Comparison of ENCODE assay signal across 8 cellular contexts in the genomic region with DNA sequence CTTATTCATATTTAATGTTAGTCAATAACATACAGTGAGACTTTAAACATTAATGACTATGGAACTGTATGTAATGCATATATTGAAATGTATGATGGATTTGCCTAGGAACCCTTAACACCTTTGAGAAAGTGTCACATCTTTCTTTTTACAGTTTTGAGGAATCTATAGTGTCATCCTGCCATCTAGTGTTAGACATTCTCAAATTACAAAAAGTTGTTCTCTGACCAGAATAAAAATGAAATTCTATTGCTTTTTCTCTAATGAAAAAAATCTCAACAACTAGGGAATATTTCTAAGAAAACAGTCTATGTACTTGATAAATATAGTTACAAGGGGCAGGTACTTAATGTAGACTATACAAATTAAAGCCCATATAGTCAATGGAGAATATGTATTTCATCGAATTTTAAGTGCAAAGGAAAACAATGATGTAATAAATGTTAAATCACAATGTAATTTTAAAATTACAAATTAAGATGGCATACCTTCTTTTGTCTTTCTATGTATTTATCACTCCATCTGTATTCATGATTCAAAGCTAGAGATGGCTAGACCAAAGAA. TPM values are rescaled to one million over a fixed set of nuclear protein-coding genes. Genes with fewer than 3 reads are reported as not detected.
DNase-seq lines count a peak whose midpoint lies in the region; ATAC-seq and TF ChIP-seq lines count a peak whose summit lies in the region.

No MANE protein-coding gene starts in this region.

- ATAC-seq in GM19324 (IDR thresholded peaks at IDR 0.05; ENCODE audit: low FRiP score, unreplicated experiment) (no peak), GM21576 (IDR thresholded peaks at IDR 0.05; ENCODE audit: unreplicated experiment) (no peak)

- no peaks in the 10 kb centered on the region for H3K27me3 ChIP-seq in ascending aorta

- no peaks in the 10 kb centered on the region for H3K9me3 ChIP-seq in ascending aorta

- no peak overlapping the region for H3K27ac ChIP-seq in ascending aorta

- TF ChIP-seq CTCF in LNCAP (IDR thresholded peaks at IDR 0.05) (peak; percentile 45), ascending aorta (IDR thresholded peaks at IDR 0.05) (peak; percentile 16 to 53 (median 42))

- DNase-seq in DMS53 treated with DMSO at 0.1 percent for 48 hours (lab: John Stamatoyannopoulos, UW; ENCODE audit: unreplicated experiment) (peak; percentile 82), ascending aorta (ENCODE audit: low spot score in 2 of 2) (no peak), medulla oblongata (ENCODE audit: extremely low spot score) (peak; percentile 56)
- no peak for DNase-seq in activated CD4-positive, CD25-positive, alpha-beta regulatory T cell (lab: John Stamatoyannopoulos, UW)
- no peak for DNase-seq in stimulated activated CD4-positive, alpha-beta T cell treated with anti-CD3 and anti-CD28 coated beads, Interleukin-4, amount 100 ng/mL, for 1 hour

- no peaks in the 10 kb centered on the region for H3K4me1 ChIP-seq in ascending aorta

- intact Hi-C loops in ascending aorta (cut with DNase I), result loop anchor here (1.0 to 2.0 kb wide), 2 partner anchors 154 to 590 kb away; no protein-coding TSS in a partner anchor

- H3K4me3 ChIP-seq in ascending aorta, result no peak overlapping the region

- H3K36me3 ChIP-seq in ascending aorta, result no peaks in the 10 kb centered on the region

RNA-seq across cellular contexts. Expression of a gene that starts 5.1 kb away (rescaled TPM):
- total RNA-seq in ascending aorta, result 41.5 TPM

Comparison
In these comparisons a context has a peak if more than half of its experiments do, and no peak if none do; other contexts are left out.
1. DNase-seq: peak in DMS53 treated with DMSO at 0.1 percent for 48 hours (single experiment) and medulla oblongata (single experiment); none in ascending aorta (0 of 2), activated CD4-positive, CD25-positive, alpha-beta regulatory T cell (0 of 4) and stimulated activated CD4-positive, alpha-beta T cell treated with anti-CD3 and anti-CD28 coated beads, Interleukin-4, amount 100 ng/mL, for 1 hour (single experiment).